Comparison of ENCODE assay signal across 8 cellular contexts in genomic region chr19:49851456-49852259, GRCh38. TPM values are rescaled to one million over a fixed set of nuclear protein-coding genes. Genes with fewer than 3 reads are reported as not detected.
DNase-seq lines count a peak whose midpoint lies in the region; TF ChIP-seq lines count a peak whose summit lies in the region.

No MANE protein-coding gene starts in this region.

- peak overlapping the region; percentile 66 for H3K4me3 ChIP-seq in hepatocyte
- peak overlapping the region; percentile 77 for H3K4me3 ChIP-seq in skeletal muscle cell (ENCODE audit: low read depth, low read length)

- peak; percentile 49 for DNase-seq in NCI-H345 (lab: John Stamatoyannopoulos, UW)
- no peak for DNase-seq in NCI-H345 treated with DMSO at 0.1 percent for 48 hours (lab: John Stamatoyannopoulos, UW; ENCODE audit: unreplicated experiment)
- peak; percentile 59 for DNase-seq in NCI-H1048 (lab: John Stamatoyannopoulos, UW)
- DNase-seq in hepatocyte (ENCODE audit: low spot score), result peak; percentile 53
- no peak for DNase-seq in skeletal muscle cell (ENCODE audit: low read depth)
- DNase-seq in SIG-M5 treated with dmso at 0.1 percent for 504 hours (lab: John Stamatoyannopoulos, UW; ENCODE audit: unreplicated experiment), result no peak
- no peak for DNase-seq in inferior parietal cortex (ENCODE audit: extremely low spot score)

- peak overlapping the region; percentile 100 for H3K27ac ChIP-seq in hepatocyte

- peak overlapping the region; percentile 81 for H3K27ac Mint-ChIP-seq in activated naive CD8-positive, alpha-beta T cell

- no peaks in the 10 kb centered on the region for H3K9me3 ChIP-seq in hepatocyte (ENCODE audit: low read depth)

- H3K9me2 ChIP-seq in hepatocyte (replicated peaks; ENCODE audit: insufficient read depth), result no peaks in the 10 kb centered on the region

- H3K27me3 ChIP-seq in hepatocyte, result no peaks in the 10 kb centered on the region

- peaks cover 6% of the 10 kb centered on the region for H3K9me3 Mint-ChIP-seq in activated naive CD8-positive, alpha-beta T cell (ENCODE audit: low read depth)

- H3K36me3 Mint-ChIP-seq in activated naive CD8-positive, alpha-beta T cell, result no peaks in the 10 kb centered on the region

- H4K20me1 ChIP-seq in hepatocyte (ENCODE audit: insufficient read depth, poor library complexity, severe bottlenecking), result peaks cover 50% of the 10 kb centered on the region

- peaks cover 69% of the 10 kb centered on the region for H3K79me2 ChIP-seq in hepatocyte

- H3K4me2 ChIP-seq in hepatocyte, result peak overlapping the region; percentile 99

- H3K4me1 Mint-ChIP-seq in activated naive CD8-positive, alpha-beta T cell (ENCODE audit: low read depth), result peaks cover 35% of the 10 kb centered on the region

- 3% methylated on average over 40 of the region's 78 CpGs for WGBS in hepatocyte (ENCODE audit: low lambda C conversion rate, missing lambda C conversion rate)

- no peaks in the 10 kb centered on the region for H3K27me3 Mint-ChIP-seq in activated naive CD8-positive, alpha-beta T cell

- TF ChIP-seq CTCF in hepatocyte (IDR thresholded peaks at IDR 0.05; ENCODE audit: poor library complexity), result no peak

- H2AFZ ChIP-seq in hepatocyte, result peak overlapping the region; percentile 64

- H3K36me3 ChIP-seq in hepatocyte (replicated peaks; ENCODE audit: insufficient read depth, low read depth), result peaks cover 5% of the 10 kb centered on the region

- H3K4me3 Mint-ChIP-seq in activated naive CD8-positive, alpha-beta T cell, result peak overlapping the region; percentile 89

- peaks cover 12% of the 10 kb centered on the region for H3K4me1 ChIP-seq in hepatocyte (ENCODE audit: insufficient read depth)

RNA-seq across cellular contexts. Expression of gene PTOV1, which starts 0.7 kb away (rescaled TPM):
- total RNA-seq in hepatocyte, result 76.4 and 114 TPM in 2 replicates
- 294 and 305 TPM in 2 replicates for polyA plus RNA-seq in hepatocyte

RNA-seq across cellular contexts. Expression of gene PNKP, which starts 15.7 kb away (rescaled TPM):
- 16.1 and 27.0 TPM in 2 replicates for total RNA-seq in hepatocyte
- 68.6 and 84.4 TPM in 2 replicates for polyA plus RNA-seq in hepatocyte

RNA-seq across cellular contexts. Expression of gene AKT1S1, which starts 25.5 kb away (rescaled TPM):
- 15.6 and 16.3 TPM in 2 replicates for total RNA-seq in hepatocyte
- 73.0 and 74.5 TPM in 2 replicates for polyA plus RNA-seq in hepatocyte

RNA-seq across cellular contexts. Expression of gene TBC1D17, which starts 25.8 kb away (rescaled TPM):
- total RNA-seq in hepatocyte, result 10.7 and 13.4 TPM in 2 replicates
- 52.8 and 55.1 TPM in 2 replicates for polyA plus RNA-seq in hepatocyte

RNA-seq across cellular contexts. Expression of gene MED25, which starts 33.6 kb away (rescaled TPM):
- total RNA-seq in hepatocyte, result 23.0 and 29.6 TPM in 2 replicates
- 83.9 and 100 TPM in 2 replicates for polyA plus RNA-seq in hepatocyte

Comparison
In these comparisons a context has a peak if more than half of its experiments do, and no peak if none do; other contexts are left out.
1. DNase-seq: peak in NCI-H345 (single experiment), NCI-H1048 (single experiment) and hepatocyte (single experiment); none in NCI-H345 treated with DMSO at 0.1 percent for 48 hours (single experiment), skeletal muscle cell (single experiment), SIG-M5 treated with dmso at 0.1 percent for 504 hours (single experiment) and inferior parietal cortex (single experiment).